In genomic region chr19:3723883-3724282, GRCh38 we compare ENCODE assay signal across 25 cellular contexts. TPM values are rescaled to one million over a fixed set of nuclear protein-coding genes. Genes with fewer than 3 reads are reported as not detected.
DNase-seq lines count a peak whose midpoint lies in the region; ATAC-seq and TF ChIP-seq lines count a peak whose summit lies in the region.
"Had no signal": no experiment of that assay in that cellular context is flagged by ENCODE, and none has a peak within 500 bp of the region (broad histone marks: within the 10 kb centered on the region; RNA-seq: fewer than 3 reads in every experiment).

No MANE protein-coding gene starts in this region.

- no peak for TF ChIP-seq EP300 in stomach (IDR thresholded peaks at IDR 0.05)

- WGBS in stomach, 5 donors = 34 to 67% (median 42%) methylated on average over 8 of the region's 8 CpGs

- H3K27ac Mint-ChIP-seq in progenitor cell of endocrine pancreas = no peak overlapping the region
- H3K27ac Mint-ChIP-seq in T-helper 17 cell = no peak overlapping the region
- H3K27ac Mint-ChIP-seq: activated CD4-positive, alpha-beta memory T cell treated with anti-CD3 and anti-CD28 coated beads, Interleukin-2, amount 10 ng/mL, durations not matched to agents 7 days and 5 days; activated naive CD8-positive, alpha-beta T cell treated with anti-CD3 and anti-CD28 coated beads, Interleukin-2, amount 10 ng/mL, durations not matched to agents 7 days and 5 days; activated T-helper 2 cell treated with anti-CD3 and anti-CD28 coated beads, Interferon-gamma antibody, Interleukin-2, Interleukin-4, amounts not matched to agents 10 μg/mL and 5 μg/mL and 100 μg/mL, durations not matched to agents 14 hours and 24 hours and 36 hours; dendritic cell treated with granulocyte-macrophage colony-stimulating factor and Interleukin-4, amounts not matched to agents 40 ng/mL and 50 ng/mL, for 4 days had no signal

- no peak for TF ChIP-seq POLR2A in stomach (IDR thresholded peaks at IDR 0.05)

- ATAC-seq in T-helper 17 cell = no peak
- ATAC-seq: gastroesophageal sphincter had no signal

- H3K9me3 ChIP-seq in WERI-Rb-1 (ENCODE audit: severe bottlenecking) = no peaks in the 10 kb centered on the region
- no peaks in the 10 kb centered on the region for H3K9me3 ChIP-seq in stomach
- no peaks in the 10 kb centered on the region for H3K9me3 ChIP-seq in T-helper 17 cell (ENCODE audit: control insufficient read depth, low read length, poor library complexity, severe bottlenecking)
- H3K9me3 ChIP-seq: SJCRH30 had no signal

- DNase-seq in NCI-H2227 (lab: John Stamatoyannopoulos, UW; ENCODE audit: unreplicated experiment) (peak; percentile 16), NCI-H2227 treated with DMSO at 0.1 percent for 48 hours (lab: John Stamatoyannopoulos, UW) (no peak), NCI-H1105 (lab: John Stamatoyannopoulos, UW) (peak; percentile 80), WERI-Rb-1 (peak; percentile 96), stomach (no peak), progenitor cell of endocrine pancreas (ENCODE audit: low spot score, unreplicated experiment) (no peak), T-helper 17 cell (no peak), Ammon's horn (ENCODE audit: low spot score) (no peak)
- DNase-seq: activated CD4-positive, alpha-beta memory T cell treated with anti-CD3 and anti-CD28 coated beads, Interleukin-2, amount 10 ng/mL, durations not matched to agents 7 days and 5 days; activated CD4-positive, CD25-positive, alpha-beta regulatory T cell treated with anti-CD3 and anti-CD28 coated beads, Interleukin-2, amount 50 U/mL, for 72 hours; activated naive CD8-positive, alpha-beta T cell treated with anti-CD3 and anti-CD28 coated beads, Interleukin-2, amount 10 ng/mL, durations not matched to agents 7 days and 5 days; caudate nucleus; EL; kidney; NCI-H1092; NCI-H345 had no signal

- peaks cover 4 to 85% (median 57%) of the 10 kb centered on the region in 4 donors for H3K4me1 ChIP-seq in stomach
- H3K4me1 ChIP-seq: SJCRH30 had no signal

- no peak overlapping the region for H3K4me3 ChIP-seq in WERI-Rb-1 (ENCODE audit: low read depth, low read length)
- no peak overlapping the region for H3K4me3 ChIP-seq in stomach
- H3K4me3 ChIP-seq: gastroesophageal sphincter, lung, SJCRH30 had no signal

- no peaks in the 10 kb centered on the region for H3K9me3 Mint-ChIP-seq in progenitor cell of endocrine pancreas (ENCODE audit: low read depth)
- H3K9me3 Mint-ChIP-seq: activated CD4-positive, alpha-beta memory T cell treated with anti-CD3 and anti-CD28 coated beads, Interleukin-2, amount 10 ng/mL, durations not matched to agents 7 days and 5 days; activated naive CD8-positive, alpha-beta T cell treated with anti-CD3 and anti-CD28 coated beads, Interleukin-2, amount 10 ng/mL, durations not matched to agents 7 days and 5 days; activated T-helper 2 cell treated with anti-CD3 and anti-CD28 coated beads, Interferon-gamma antibody, Interleukin-2, Interleukin-4, amounts not matched to agents 10 μg/mL and 5 μg/mL and 100 μg/mL, durations not matched to agents 14 hours and 24 hours and 36 hours; dendritic cell treated with granulocyte-macrophage colony-stimulating factor and Interleukin-4, amounts not matched to agents 40 ng/mL and 50 ng/mL, for 4 days had no signal

- intact Hi-C loops in stomach (cut with DNase I; ENCODE audit: low total_unique reads) = no loop called here

- H3K36me3 ChIP-seq in WERI-Rb-1 = peaks cover 3% of the 10 kb centered on the region
- no peaks in the 10 kb centered on the region for H3K36me3 ChIP-seq in stomach
- H3K36me3 ChIP-seq: gastroesophageal sphincter, SJCRH30 had no signal

- H3K36me3 Mint-ChIP-seq in progenitor cell of endocrine pancreas (ENCODE audit: insufficient read depth) = no peaks in the 10 kb centered on the region
- no peaks in the 10 kb centered on the region for H3K36me3 Mint-ChIP-seq in T-helper 17 cell (ENCODE audit: low read depth)
- H3K36me3 Mint-ChIP-seq: activated naive CD8-positive, alpha-beta T cell treated with anti-CD3 and anti-CD28 coated beads, Interleukin-2, amount 10 ng/mL, durations not matched to agents 7 days and 5 days had no signal

- no peaks in the 10 kb centered on the region for H3K27me3 ChIP-seq in WERI-Rb-1 (ENCODE audit: insufficient read depth, low read depth, severe bottlenecking)
- H3K27me3 ChIP-seq in stomach = peaks cover 0 to 64% (median 36%) of the 10 kb centered on the region in 3 donors

- peaks cover 7% of the 10 kb centered on the region for H3K4me1 Mint-ChIP-seq in progenitor cell of endocrine pancreas (ENCODE audit: low read depth)
- H3K4me1 Mint-ChIP-seq in T-helper 17 cell = peaks cover 4% of the 10 kb centered on the region

- H3K27me3 Mint-ChIP-seq in progenitor cell of endocrine pancreas = no peaks in the 10 kb centered on the region
- no peaks in the 10 kb centered on the region for H3K27me3 Mint-ChIP-seq in T-helper 17 cell

- no peak for TF ChIP-seq CTCF in WERI-Rb-1 (IDR thresholded peaks at IDR 0.05; ENCODE audit: low read depth, low read length)
- TF ChIP-seq CTCF in stomach (IDR thresholded peaks at IDR 0.05) = no peak
- no peak for TF ChIP-seq CTCF in progenitor cell of endocrine pancreas (IDR thresholded peaks at IDR 0.05; ENCODE audit: unreplicated experiment)

- H3K4me3 Mint-ChIP-seq in progenitor cell of endocrine pancreas (ENCODE audit: low read depth) (no peak overlapping the region), T-helper 17 cell (no peak overlapping the region)
- H3K4me3 Mint-ChIP-seq: activated CD4-positive, alpha-beta memory T cell treated with anti-CD3 and anti-CD28 coated beads, Interleukin-2, amount 10 ng/mL, durations not matched to agents 7 days and 5 days; activated naive CD8-positive, alpha-beta T cell treated with anti-CD3 and anti-CD28 coated beads, Interleukin-2, amount 10 ng/mL, durations not matched to agents 7 days and 5 days; dendritic cell treated with granulocyte-macrophage colony-stimulating factor and Interleukin-4, amounts not matched to agents 40 ng/mL and 50 ng/mL, for 4 days had no signal

- H3K27ac ChIP-seq in WERI-Rb-1 (peak overlapping the region; percentile 90), stomach (peak overlapping the region; percentile 57 to 88 (median 82))
- H3K27ac ChIP-seq: gastroesophageal sphincter, SJCRH30 had no signal

RNA-seq across cellular contexts. Expression of gene TJP3, which starts 15.7 kb away (rescaled TPM):
- total RNA-seq in stomach = 100 to 1,000 TPM in 2 of 5 donors, 10 to 100 TPM in 3; 31.9 to 204 (median 95.1) TPM
- polyA plus RNA-seq in stomach = 10 to 100 TPM; 62.3 to 96.1 (median 93.1) TPM
- total RNA-seq in progenitor cell of endocrine pancreas = 36.3 and 40.7 TPM in 2 replicates
- total RNA-seq in T-helper 17 cell = 10 to 100 TPM; 13.4 to 14.2 TPM
- total RNA-seq: SJCRH30, skeletal muscle tissue had no signal
- polyA plus RNA-seq: BJ had no signal

RNA-seq across cellular contexts. Expression of gene PIP5K1C, which starts 23.6 kb away (rescaled TPM):
- total RNA-seq in stomach (100 to 1,000 TPM in 1 of 5 donors, 10 to 100 TPM in 4; 15.1 to 164 (median 36.8) TPM), progenitor cell of endocrine pancreas (49.7 and 51.7 TPM in 2 replicates), T-helper 17 cell (10 to 100 TPM; 21.7 to 23.7 TPM)
- polyA plus RNA-seq in stomach = 10 to 100 TPM in 2 of 3 donors, 1 to 10 TPM in 1; 8.6 to 18.5 (median 12.5) TPM

RNA-seq across cellular contexts. Expression of gene APBA3, which starts 37.6 kb away (rescaled TPM):
- total RNA-seq in stomach = 100 to 1,000 TPM in 1 of 5 donors, 10 to 100 TPM in 3, 1 to 10 TPM in 1; 9.4 to 111 (median 16.4) TPM
- 10 to 100 TPM; 15.7 to 17.4 (median 16.7) TPM for polyA plus RNA-seq in stomach
- 31.4 and 33.3 TPM in 2 replicates for total RNA-seq in progenitor cell of endocrine pancreas
- 10 to 100 TPM; 71.9 to 75.1 TPM for total RNA-seq in T-helper 17 cell

RNA-seq across cellular contexts. Expression of gene MRPL54, which starts 38.6 kb away (rescaled TPM):
- 100 to 1,000 TPM in 2 of 5 donors, 10 to 100 TPM in 3; 15.2 to 163 (median 58.7) TPM for total RNA-seq in stomach
- 100 to 1,000 TPM; 155 to 221 (median 174) TPM for polyA plus RNA-seq in stomach
- 38.6 and 39.8 TPM in 2 replicates for total RNA-seq in progenitor cell of endocrine pancreas
- total RNA-seq in T-helper 17 cell = 10 to 100 TPM; 63.9 to 86.2 TPM

RNA-seq across cellular contexts. Expression of gene RAX2, which starts 48.1 kb away (rescaled TPM):
- not detected for total RNA-seq in stomach
- polyA plus RNA-seq in stomach = not detected
- total RNA-seq in progenitor cell of endocrine pancreas = not detected in 2 replicates
- total RNA-seq in T-helper 17 cell = not detected
- total RNA-seq: activated CD4-positive, alpha-beta memory T cell treated with anti-CD3 and anti-CD28 coated beads, Interleukin-2, amount 10 ng/mL, durations not matched to agents 7 days and 5 days; activated naive CD8-positive, alpha-beta T cell treated with anti-CD3 and anti-CD28 coated beads, Interleukin-2, amount 10 ng/mL, durations not matched to agents 7 days and 5 days; activated T-helper 2 cell treated with anti-CD3 and anti-CD28 coated beads, Interferon-gamma antibody, Interleukin-2, Interleukin-4, amounts not matched to agents 10 μg/mL and 5 μg/mL and 100 μg/mL, durations not matched to agents 14 hours and 24 hours and 36 hours; astrocyte; gastroesophageal sphincter; kidney; lung; SJCRH30; skeletal muscle tissue; ureter had no signal
- polyA plus RNA-seq: BJ had no signal

Comparison
In these comparisons a context has a peak if more than half of its experiments do, and no peak if none do; other contexts are left out.
1. DNase-seq: peak in NCI-H2227 (single experiment), NCI-H1105 (single experiment) and WERI-Rb-1 (single experiment); none in NCI-H2227 treated with DMSO at 0.1 percent for 48 hours (single experiment), stomach (single experiment), progenitor cell of endocrine pancreas (single experiment), T-helper 17 cell (0 of 3) and Ammon's horn (single experiment).